Comparison of ENCODE assay signal across 28 cellular contexts in genomic region chr4:91961504-91961903, GRCh38.
DNase-seq lines count a peak whose midpoint lies in the region; ATAC-seq, FAIRE-seq and TF ChIP-seq lines count a peak whose summit lies in the region.
"Had no signal": no experiment of that assay in that cellular context is flagged by ENCODE, and none has a peak within 500 bp of the region (broad histone marks: within the 10 kb centered on the region; RNA-seq: fewer than 3 reads in every experiment).

No MANE protein-coding gene starts in this region.

- CTCF ChIA-PET in IMR-90 (lab: Yijun Ruan, JAX): interaction anchor here (1.1 kb wide), 1 partner anchor 49 kb away, joined by 3 read pairs; no protein-coding TSS in a partner anchor

- H2BK20ac ChIP-seq in IMR-90 (ENCODE audit: low read depth, low read length): 0 out of 2 replicates have a peak overlapping the region, but pooled peaks have one; percentile 59

- no peak overlapping the region for H2AK9ac ChIP-seq in IMR-90 (replicated peaks; ENCODE audit: low read depth, low read length, poor library complexity)

- H3K4me3 ChIP-seq in IMR-90 (ENCODE audit: insufficient read depth, low read depth, low read length) (no peak overlapping the region), astrocyte (ENCODE audit: insufficient read depth, low read depth, low read length) (no peak overlapping the region), fibroblast of the aortic adventitia (ENCODE audit: low read depth, low read length) (no peak overlapping the region), neuronal stem cell (ENCODE audit: low read length in 2 of 2) (no peak overlapping the region)
- H3K4me3 ChIP-seq: heart right ventricle, psoas muscle, sigmoid colon had no signal

- POLR2A ChIA-PET in IMR-90 (lab: Charles Lee; ENCODE audit: unreplicated experiment): no interaction called here
- POLR2A ChIA-PET in naive thymus-derived CD8-positive, alpha-beta T cell (lab: Charles Lee): no interaction called here

- H2BK15ac ChIP-seq in IMR-90 (ENCODE audit: low read depth, low read length): no peak overlapping the region
- no peak overlapping the region for H2BK15ac ChIP-seq in neuronal stem cell (ENCODE audit: low read length)

- dilution Hi-C loops in IMR-90 (cut with HindIII; ENCODE audit: low sequenced_read_pairs, unreplicated experiment): no loop called here

- ATAC-seq in IMR-90 (ENCODE audit: low read depth) (peak; percentile 59), GM21526 (IDR thresholded peaks at IDR 0.05; ENCODE audit: low FRiP score, unreplicated experiment) (no peak), GM19452 (IDR thresholded peaks at IDR 0.05; ENCODE audit: unreplicated experiment) (no peak)
- no peak for ATAC-seq in naive thymus-derived CD8-positive, alpha-beta T cell
- ATAC-seq: activated CD4-positive, alpha-beta T cell treated with anti-CD3 and anti-CD28 coated beads for 36 hours; activated CD8-positive, alpha-beta T cell treated with anti-CD3 and anti-CD28 coated beads, Interleukin-2, amount 10 ng/mL, durations not matched to agents 7 days and 5 days; CD8-positive, alpha-beta T cell; heart right ventricle; psoas muscle; Right ventricle myocardium inferior; stimulated activated memory B cell treated with anti-CD40 and anti-IgM and Interleukin-4, amounts not matched to agents 10 μg/mL and 1 μg/mL and 100 μg/mL, for 72 hours had no signal

- H3K4me1 Mint-ChIP-seq in astrocyte (ENCODE audit: low read depth, unreplicated experiment): peaks cover 7% of the 10 kb centered on the region
- no peaks in the 10 kb centered on the region for H3K4me1 Mint-ChIP-seq in naive thymus-derived CD8-positive, alpha-beta T cell
- H3K4me1 Mint-ChIP-seq: activated CD4-positive, alpha-beta T cell treated with anti-CD3 and anti-CD28 coated beads for 36 hours; activated naive CD8-positive, alpha-beta T cell treated with anti-CD3 and anti-CD28 coated beads for 36 hours; B cell; memory B cell; stimulated activated memory B cell treated with anti-CD40 and anti-IgM and Interleukin-4, amounts not matched to agents 10 μg/mL and 1 μg/mL and 100 μg/mL, for 72 hours had no signal

- no peak for TF ChIP-seq POLR2A in IMR-90 (IDR thresholded peaks at IDR 0.05; ENCODE audit: low read depth, low read length)

- H3K36me3 ChIP-seq in IMR-90 (ENCODE audit: control insufficient read depth, insufficient read depth, low read length) (no peaks in the 10 kb centered on the region), astrocyte (ENCODE audit: insufficient read depth, low read length) (no peaks in the 10 kb centered on the region), neuronal stem cell (replicated peaks in 1 of 2; ENCODE audit: control insufficient read depth in 2 of 2, insufficient read depth in 2 of 2, low read length in 2 of 2) (no peaks in the 10 kb centered on the region)
- H3K36me3 ChIP-seq: heart right ventricle, sigmoid colon had no signal

- H2BK120ac ChIP-seq in IMR-90 (ENCODE audit: low read depth, low read length): peak overlapping the region; percentile 50; the same call in 1 of the 2 replicates
- H2BK120ac ChIP-seq in neuronal stem cell (ENCODE audit: low read depth, low read length): no peak overlapping the region

- no peak for TF ChIP-seq RAD21 in IMR-90 (IDR thresholded peaks at IDR 0.05; ENCODE audit: low read length)

- FAIRE-seq in astrocyte (lab: Jason Lieb, UNC): no peak

- no peak overlapping the region for H3K56ac ChIP-seq in IMR-90 (ENCODE audit: extremely low read depth, insufficient read depth, low read length)

- peak; percentile 14 for DNase-seq in A172 (ENCODE audit: low spot score)
- peak; percentile 30 for DNase-seq in IMR-90
- DNase-seq in astrocyte (ENCODE audit: low read depth): peak; percentile 14
- peak; percentile 19 for DNase-seq in fibroblast of the aortic adventitia (ENCODE audit: low read depth)
- DNase-seq in naive thymus-derived CD8-positive, alpha-beta T cell: no peak
- DNase-seq in neuronal stem cell (ENCODE audit: low spot score): no peak
- DNase-seq: activated CD4-positive, alpha-beta T cell treated with anti-CD3 and anti-CD28 coated beads for 36 hours; activated CD8-positive, alpha-beta T cell treated with anti-CD3 and anti-CD28 coated beads, Interleukin-2, amount 10 ng/mL, durations not matched to agents 7 days and 5 days; activated effector memory CD4-positive, alpha-beta T cell treated with Interleukin-2 at 50 U/mL for 16 hours; activated naive CD8-positive, alpha-beta T cell treated with anti-CD3 and anti-CD28 coated beads for 36 hours; CD8-positive, alpha-beta T cell; foreskin melanocyte; heart right ventricle; Karpas-422; MV-4-11; NCI-H1436 treated with DMSO at 0.1 percent for 48 hours; NCI-H2107; occipital lobe; psoas muscle; sigmoid colon; stimulated activated CD4-positive, alpha-beta T cell treated with anti-CD3 and anti-CD28 coated beads, Interleukin-4, amount 100 ng/mL, for 4 hours had no signal

- no peak overlapping the region for H3K9ac ChIP-seq in IMR-90 (ENCODE audit: low read depth, low read length)
- H3K9ac ChIP-seq in astrocyte (ENCODE audit: low read length): no peak overlapping the region
- no peak overlapping the region for H3K9ac ChIP-seq in neuronal stem cell (ENCODE audit: low read depth, low read length, poor library complexity)

- no peak overlapping the region for H3K27ac Mint-ChIP-seq in astrocyte (ENCODE audit: unreplicated experiment)
- H3K27ac Mint-ChIP-seq in naive thymus-derived CD8-positive, alpha-beta T cell: no peak overlapping the region
- H3K27ac Mint-ChIP-seq: activated CD4-positive, alpha-beta T cell treated with anti-CD3 and anti-CD28 coated beads for 36 hours; activated CD8-positive, alpha-beta T cell treated with anti-CD3 and anti-CD28 coated beads, Interleukin-2, amount 10 ng/mL, durations not matched to agents 7 days and 5 days; activated naive CD8-positive, alpha-beta T cell treated with anti-CD3 and anti-CD28 coated beads for 36 hours; B cell; CD8-positive, alpha-beta T cell; memory B cell; stimulated activated memory B cell treated with anti-CD40 and anti-IgM and Interleukin-4, amounts not matched to agents 10 μg/mL and 1 μg/mL and 100 μg/mL, for 72 hours had no signal

- H3K79me1 ChIP-seq in IMR-90 (ENCODE audit: low read depth in 1 of 2, low read length in 2 of 2) (no peaks in the 10 kb centered on the region), neuronal stem cell (ENCODE audit: low read depth, low read length) (no peaks in the 10 kb centered on the region)

- H3K14ac ChIP-seq in IMR-90 (replicated peaks; ENCODE audit: low read depth, low read length) (no peak overlapping the region), neuronal stem cell (ENCODE audit: low read length) (no peak overlapping the region)

- H2BK5ac ChIP-seq in IMR-90 (ENCODE audit: low read depth, low read length, poor library complexity, severe bottlenecking) (no peak overlapping the region), neuronal stem cell (ENCODE audit: low read length) (no peak overlapping the region)

- H4K91ac ChIP-seq in IMR-90 (ENCODE audit: insufficient read depth, low read depth, low read length): no peak overlapping the region
- H4K91ac ChIP-seq in neuronal stem cell (ENCODE audit: low read depth, low read length, poor library complexity): no peak overlapping the region

- H3K18ac ChIP-seq in IMR-90 (ENCODE audit: low read depth, low read length) (no peak overlapping the region), neuronal stem cell (ENCODE audit: low read length) (no peak overlapping the region)

- H2AK5ac ChIP-seq in IMR-90 (ENCODE audit: low read depth, low read length) (no peak overlapping the region), neuronal stem cell (ENCODE audit: low read depth, low read length) (no peak overlapping the region)

- no TSS peak for BruUV-seq in IMR-90 (replicated peaks; lab: Mats Ljungman, UMichigan)

- H3K4me3 Mint-ChIP-seq in astrocyte (ENCODE audit: unreplicated experiment): no peak overlapping the region
- H3K4me3 Mint-ChIP-seq in naive thymus-derived CD8-positive, alpha-beta T cell: no peak overlapping the region
- H3K4me3 Mint-ChIP-seq: activated CD4-positive, alpha-beta T cell treated with anti-CD3 and anti-CD28 coated beads for 36 hours; activated CD8-positive, alpha-beta T cell treated with anti-CD3 and anti-CD28 coated beads, Interleukin-2, amount 10 ng/mL, durations not matched to agents 7 days and 5 days; activated naive CD8-positive, alpha-beta T cell treated with anti-CD3 and anti-CD28 coated beads for 36 hours; B cell; brain; CD8-positive, alpha-beta T cell; memory B cell; stimulated activated memory B cell treated with anti-CD40 and anti-IgM and Interleukin-4, amounts not matched to agents 10 μg/mL and 1 μg/mL and 100 μg/mL, for 72 hours had no signal

- no peaks in the 10 kb centered on the region for H4K20me1 ChIP-seq in IMR-90 (ENCODE audit: insufficient read depth, low read length)
- H4K20me1 ChIP-seq in astrocyte (ENCODE audit: insufficient read depth, low read length): no peaks in the 10 kb centered on the region

- H4K5ac ChIP-seq in IMR-90 (ENCODE audit: low read depth, low read length): no peak overlapping the region

- H3K9me3 ChIP-seq in IMR-90 (ENCODE audit: control insufficient read depth, insufficient read depth, low read length) (no peaks in the 10 kb centered on the region), astrocyte (ENCODE audit: insufficient read depth, low read depth, low read length) (no peaks in the 10 kb centered on the region), neuronal stem cell (replicated peaks in 1 of 2; ENCODE audit: control insufficient read depth in 2 of 2, insufficient read depth in 1 of 2, low read depth in 1 of 2, low read length in 2 of 2) (no peaks in the 10 kb centered on the region)
- H3K9me3 ChIP-seq: heart right ventricle, psoas muscle, sigmoid colon had no signal

- intact Hi-C loops in IMR-90 (cut with micrococcal nuclease): no loop called here

- H3K36me3 Mint-ChIP-seq in astrocyte (ENCODE audit: low read depth, unreplicated experiment): no peaks in the 10 kb centered on the region
- no peaks in the 10 kb centered on the region for H3K36me3 Mint-ChIP-seq in naive thymus-derived CD8-positive, alpha-beta T cell
- H3K36me3 Mint-ChIP-seq: activated naive CD8-positive, alpha-beta T cell treated with anti-CD3 and anti-CD28 coated beads for 36 hours; brain; CD8-positive, alpha-beta T cell; memory B cell; stimulated activated memory B cell treated with anti-CD40 and anti-IgM and Interleukin-4, amounts not matched to agents 10 μg/mL and 1 μg/mL and 100 μg/mL, for 72 hours had no signal

- H3K4me2 ChIP-seq in IMR-90 (ENCODE audit: low read depth, low read length): no peak overlapping the region
- H3K4me2 ChIP-seq in astrocyte (ENCODE audit: low read length): no peak overlapping the region
- H3K4me2 ChIP-seq in neuronal stem cell (ENCODE audit: insufficient read depth, low read length, poor library complexity, severe bottlenecking): no peak overlapping the region

- H3K4me1 ChIP-seq in IMR-90 (ENCODE audit: control insufficient read depth, insufficient read depth, low read length) (no peaks in the 10 kb centered on the region), astrocyte (ENCODE audit: insufficient read depth, low read length) (no peaks in the 10 kb centered on the region), neuronal stem cell (ENCODE audit: control insufficient read depth in 2 of 2, insufficient read depth in 1 of 2, low read depth in 1 of 2, low read length in 2 of 2) (peaks cover 0 to 2% of the 10 kb centered on the region in 2 donors)
- H3K4me1 ChIP-seq: heart right ventricle, psoas muscle, sigmoid colon had no signal

- no peak overlapping the region for H3K23ac ChIP-seq in IMR-90 (ENCODE audit: low read depth, low read length)
- H3K23ac ChIP-seq in neuronal stem cell (ENCODE audit: low read depth, low read length, poor library complexity): no peak overlapping the region

- H3K27ac ChIP-seq in IMR-90 (ENCODE audit: insufficient read depth, low read length) (no peak overlapping the region), astrocyte (ENCODE audit: low read depth, low read length) (no peak overlapping the region), neuronal stem cell (replicated peaks; ENCODE audit: low read length) (no peak overlapping the region)
- H3K27ac ChIP-seq: heart right ventricle, psoas muscle, sigmoid colon had no signal

- H2AFZ ChIP-seq in IMR-90 (replicated peaks; ENCODE audit: low read length, poor library complexity) (no peak overlapping the region), astrocyte (ENCODE audit: low read depth, low read length) (no peak overlapping the region), neuronal stem cell (ENCODE audit: low read length) (no peak overlapping the region)

- H3K27me3 ChIP-seq in IMR-90 (ENCODE audit: control insufficient read depth, insufficient read depth, low read length): no peaks in the 10 kb centered on the region
- no peaks in the 10 kb centered on the region for H3K27me3 ChIP-seq in astrocyte (ENCODE audit: insufficient read depth, low read length)
- H3K27me3 ChIP-seq in neuronal stem cell (ENCODE audit: control insufficient read depth in 3 of 3, insufficient read depth in 3 of 3, low read depth in 1 of 3, low read length in 3 of 3): no peaks in the 10 kb centered on the region
- H3K27me3 ChIP-seq: heart right ventricle, sigmoid colon had no signal

- TF ChIP-seq CTCF in IMR-90 (conservative IDR thresholded peaks at IDR 0.05; ENCODE audit: low read depth, low read length): no peak
- TF ChIP-seq CTCF in astrocyte (IDR thresholded peaks at IDR 0.05; ENCODE audit: insufficient read depth, low read depth, low read length): no peak
- TF ChIP-seq CTCF in fibroblast of the aortic adventitia (IDR thresholded peaks at IDR 0.05; ENCODE audit: insufficient read depth, low read length): no peak

- H3K79me2 ChIP-seq in astrocyte (ENCODE audit: insufficient read depth, low read length): no peaks in the 10 kb centered on the region

- H3K27me3 Mint-ChIP-seq in astrocyte (ENCODE audit: low read depth, unreplicated experiment): no peaks in the 10 kb centered on the region
- no peaks in the 10 kb centered on the region for H3K27me3 Mint-ChIP-seq in naive thymus-derived CD8-positive, alpha-beta T cell
- H3K27me3 Mint-ChIP-seq: activated CD4-positive, alpha-beta T cell treated with anti-CD3 and anti-CD28 coated beads for 36 hours; activated naive CD8-positive, alpha-beta T cell treated with anti-CD3 and anti-CD28 coated beads for 36 hours; B cell; brain; memory B cell; stimulated activated memory B cell treated with anti-CD40 and anti-IgM and Interleukin-4, amounts not matched to agents 10 μg/mL and 1 μg/mL and 100 μg/mL, for 72 hours had no signal

- no peak overlapping the region for H4K8ac ChIP-seq in IMR-90 (ENCODE audit: low read depth in 2 of 2, low read length in 2 of 2)
- H4K8ac ChIP-seq in neuronal stem cell (ENCODE audit: low read depth, low read length): no peak overlapping the region

- H2BK12ac ChIP-seq in neuronal stem cell (ENCODE audit: low read length): no peak overlapping the region

- no peaks in the 10 kb centered on the region; the same call in 1 of the 2 replicates for H3K9me1 ChIP-seq in IMR-90 (ENCODE audit: insufficient read depth, low read length)

- peak overlapping the region; percentile 16; the same call in 1 of the 2 replicates for H3K4ac ChIP-seq in IMR-90 (ENCODE audit: low read depth, low read length)
- no peak overlapping the region for H3K4ac ChIP-seq in neuronal stem cell (ENCODE audit: low read length)

- in situ Hi-C loops in IMR-90 (cut with MboI; ENCODE audit: low sequenced_read_pairs): no loop called here

- H3K9me3 Mint-ChIP-seq in astrocyte (ENCODE audit: unreplicated experiment): no peaks in the 10 kb centered on the region
- H3K9me3 Mint-ChIP-seq in naive thymus-derived CD8-positive, alpha-beta T cell: peaks cover 0 to 12% (median 4%) of the 10 kb centered on the region in 9 donors
- H3K9me3 Mint-ChIP-seq: memory B cell; stimulated activated memory B cell treated with anti-CD40 and anti-IgM and Interleukin-4, amounts not matched to agents 10 μg/mL and 1 μg/mL and 100 μg/mL, for 72 hours had no signal

Comparison
In these comparisons a context has a peak if more than half of its experiments do, and no peak if none do; other contexts are left out.
1. DNase-seq: peak in A172 (single experiment), IMR-90 (single experiment), astrocyte (single experiment) and fibroblast of the aortic adventitia (single experiment); none in naive thymus-derived CD8-positive, alpha-beta T cell (0 of 10) and neuronal stem cell (single experiment).